In the genomic region with DNA sequence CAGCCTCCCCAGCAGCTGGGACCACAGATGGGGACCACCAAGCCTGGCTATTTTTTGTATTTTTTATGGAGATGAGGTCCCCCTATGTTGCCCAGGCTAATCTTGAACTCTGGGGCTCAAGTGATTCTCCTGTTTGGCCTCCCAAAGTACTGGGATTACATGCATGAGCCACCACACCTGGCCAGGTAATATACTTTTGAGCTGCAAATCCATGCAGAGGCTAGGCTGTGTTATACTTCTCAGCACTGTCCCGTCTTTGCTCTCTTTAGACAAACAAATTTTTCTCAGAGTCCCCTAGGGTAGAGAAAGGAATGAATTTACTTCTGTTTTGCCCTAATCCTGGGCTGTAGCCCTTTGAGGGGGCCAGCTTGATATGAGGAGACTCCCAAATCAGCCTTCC, we compare ENCODE assay signal across 29 cellular contexts. TPM values are rescaled to one million over a fixed set of nuclear protein-coding genes. Genes with fewer than 3 reads are reported as not detected.
A peak's percentile ranks its signal among the peaks of the same experiment; 100 is the strongest.
DNase-seq lines count a peak whose midpoint lies in the region; ATAC-seq and TF ChIP-seq lines count a peak whose summit lies in the region.
"Had no signal": no experiment of that assay in that cellular context is flagged by ENCODE, and none has a peak within 500 bp of the region (broad histone marks: within the 10 kb centered on the region; RNA-seq: fewer than 3 reads in every experiment).

No MANE protein-coding gene starts in this region.

- H3K27me3 Mint-ChIP-seq in progenitor cell of endocrine pancreas: no peaks in the 10 kb centered on the region
- H3K27me3 Mint-ChIP-seq: B cell had no signal

- no peak overlapping the region for H3K27ac Mint-ChIP-seq in progenitor cell of endocrine pancreas
- H3K27ac Mint-ChIP-seq: B cell; CD14-positive monocyte; CD4-positive, alpha-beta memory T cell; CD4-positive, alpha-beta T cell; CD4-positive, CD25-positive, alpha-beta regulatory T cell; CD8-positive, alpha-beta memory T cell; CD8-positive, alpha-beta T cell had no signal

- H3K4me1 ChIP-seq in mucosa of descending colon (ENCODE audit: low read depth): peaks cover 4% of the 10 kb centered on the region
- H3K4me1 ChIP-seq: A549, BE2C, BLaER1, Caco-2 had no signal

- no peaks in the 10 kb centered on the region for H3K36me3 ChIP-seq in mucosa of descending colon (ENCODE audit: low read depth)
- H3K36me3 ChIP-seq: BE2C; BLaER1; BLaER1 treated with 17β-estradiol and CSF1 and Interleukin-3, amounts not matched to agents 10 nM and 100 nM had no signal

- H3K9me3 ChIP-seq in mucosa of descending colon: no peaks in the 10 kb centered on the region
- H3K9me3 ChIP-seq: BE2C, Caco-2 had no signal

- no peak for TF ChIP-seq CTCF in mucosa of descending colon (IDR thresholded peaks at IDR 0.05)
- no peak for TF ChIP-seq CTCF in progenitor cell of endocrine pancreas (IDR thresholded peaks at IDR 0.05; ENCODE audit: unreplicated experiment)

- peaks cover 4% of the 10 kb centered on the region for H3K9me3 Mint-ChIP-seq in progenitor cell of endocrine pancreas (ENCODE audit: low read depth)
- H3K9me3 Mint-ChIP-seq: CD4-positive, alpha-beta T cell had no signal

- DNase-seq in left colon (no peak), mucosa of descending colon (no peak), progenitor cell of endocrine pancreas (ENCODE audit: low spot score, unreplicated experiment) (no peak)
- DNase-seq in activated CD4-positive, alpha-beta T cell treated with anti-CD3 and anti-CD28 coated beads for 1 hour: no peak
- DNase-seq: 8988T; ACHN; AML-193; BE2C; C1 segment of cervical spinal cord; Caco-2; Calu3; CD4-positive, alpha-beta memory T cell; CD4-positive, alpha-beta T cell; CD4-positive, CD25-positive, alpha-beta regulatory T cell; CD8-positive, alpha-beta memory T cell; CD8-positive, alpha-beta T cell; COR-L47; DMS 273 treated with DMSO at 0.1 percent for 48 hours; DMS153; DMS53; DMS79; DMS79 treated with DMSO at 0.1 percent for 48 hours; DND-41; EL had no signal

- intact Hi-C loops in left colon (cut with DNase I, micrococcal nuclease) (no loop called here), mucosa of descending colon (cut with DNase I, micrococcal nuclease) (loop anchor here in 1 of 2 donors (5.0 kb wide), 1 partner anchor 38 kb away; no protein-coding TSS in a partner anchor)

- no peak overlapping the region for H3K4me3 ChIP-seq in mucosa of descending colon
- H3K4me3 ChIP-seq: A549; BLaER1; BLaER1 treated with 17β-estradiol and CSF1 and Interleukin-3, amounts not matched to agents 10 nM and 100 nM had no signal

- no peak overlapping the region for H3K4me3 Mint-ChIP-seq in progenitor cell of endocrine pancreas (ENCODE audit: low read depth)
- H3K4me3 Mint-ChIP-seq: B cell; CD14-positive monocyte; CD4-positive, alpha-beta memory T cell; CD4-positive, alpha-beta T cell; CD4-positive, CD25-positive, alpha-beta regulatory T cell; CD8-positive, alpha-beta memory T cell; CD8-positive, alpha-beta T cell had no signal

- ATAC-seq in left colon (peak; percentile 51), mucosa of descending colon (peak; percentile 61)
- ATAC-seq: A549; CD8-positive, alpha-beta T cell had no signal

- H3K36me3 Mint-ChIP-seq in progenitor cell of endocrine pancreas (ENCODE audit: insufficient read depth): no peaks in the 10 kb centered on the region
- H3K36me3 Mint-ChIP-seq: CD14-positive monocyte; CD4-positive, CD25-positive, alpha-beta regulatory T cell had no signal

- H3K4me1 Mint-ChIP-seq in progenitor cell of endocrine pancreas (ENCODE audit: low read depth): no peaks in the 10 kb centered on the region
- H3K4me1 Mint-ChIP-seq: CD4-positive, alpha-beta memory T cell; CD4-positive, CD25-positive, alpha-beta regulatory T cell; CD8-positive, alpha-beta memory T cell had no signal

RNA-seq across cellular contexts. Expression of a gene that starts 13.4 kb away (rescaled TPM):
- total RNA-seq in left colon (10 to 100 TPM; 32.6 to 35.8 TPM), mucosa of descending colon (10 to 100 TPM; 36.4 to 48.6 (median 45.0) TPM), progenitor cell of endocrine pancreas (69.5 and 70.2 TPM in 2 replicates)
